In genomic region chr2:234986866-234987720, GRCh38 we compare ENCODE assay signal across 20 cellular contexts. TPM values are rescaled to one million over a fixed set of nuclear protein-coding genes. Genes with fewer than 3 reads are reported as not detected.
DNase-seq lines count a peak whose midpoint lies in the region; ATAC-seq and TF ChIP-seq lines count a peak whose summit lies in the region.
"Had no signal": no experiment of that assay in that cellular context is flagged by ENCODE, and none has a peak within 500 bp of the region (broad histone marks: within the 10 kb centered on the region; RNA-seq: fewer than 3 reads in every experiment).

No MANE protein-coding gene starts in this region.

- H3K36me3 ChIP-seq in RWPE2 (ENCODE audit: low read depth) (peaks cover 18% of the 10 kb centered on the region), mesendoderm (ENCODE audit: control insufficient read depth, insufficient read depth, low read length) (no peaks in the 10 kb centered on the region), tibial artery (no peaks in the 10 kb centered on the region)
- H3K36me3 ChIP-seq: HAP-1 had no signal

- H3K18ac ChIP-seq in mesendoderm (ENCODE audit: low read length): peak overlapping the region; percentile 32

- peak overlapping the region; percentile 8 for H3K4me3 Mint-ChIP-seq in endothelial cell (ENCODE audit: unreplicated experiment)
- H3K4me3 Mint-ChIP-seq: CD14-positive monocyte had no signal

- H4K8ac ChIP-seq in mesendoderm (ENCODE audit: low read depth, low read length): no peak overlapping the region

- H3K56ac ChIP-seq in mesendoderm (ENCODE audit: low read length): no peak overlapping the region

- H4K5ac ChIP-seq in mesendoderm (ENCODE audit: low read length): no peak overlapping the region

- no peak for ATAC-seq in RWPE2 (ENCODE audit: low read depth)
- ATAC-seq in GM18517 (IDR thresholded peaks at IDR 0.05; ENCODE audit: unreplicated experiment): no peak
- ATAC-seq: K562 had no signal

- H3K27ac Mint-ChIP-seq in endothelial cell (ENCODE audit: unreplicated experiment): peak overlapping the region; percentile 41
- H3K27ac Mint-ChIP-seq: CD14-positive monocyte had no signal

- no peaks in the 10 kb centered on the region for H3K9me3 Mint-ChIP-seq in endothelial cell (ENCODE audit: unreplicated experiment)

- peaks cover 54% of the 10 kb centered on the region for H3K4me1 Mint-ChIP-seq in endothelial cell (ENCODE audit: unreplicated experiment)

- no peak overlapping the region for H3K9ac ChIP-seq in mesendoderm (ENCODE audit: low read length)
- H3K9ac ChIP-seq: GM23248 had no signal

- H3K23ac ChIP-seq in mesendoderm (ENCODE audit: low read length): no peak overlapping the region

- peaks cover 52% of the 10 kb centered on the region for H3K4me1 ChIP-seq in RWPE2 (ENCODE audit: insufficient read depth, poor library complexity, severe bottlenecking)
- peaks cover 19% of the 10 kb centered on the region for H3K4me1 ChIP-seq in mesendoderm (ENCODE audit: control insufficient read depth, low read depth, low read length)
- H3K4me1 ChIP-seq in tibial artery: peaks cover 0 to 55% (median 32%) of the 10 kb centered on the region in 4 donors
- H3K4me1 ChIP-seq: HAP-1 had no signal

- no peak overlapping the region for H3K4ac ChIP-seq in mesendoderm (ENCODE audit: low read depth, low read length)

- H3K4me3 ChIP-seq in RWPE2 (ENCODE audit: severe bottlenecking) (no peak overlapping the region), mesendoderm (ENCODE audit: low read length) (no peak overlapping the region), tibial artery (no peak overlapping the region)
- H3K4me3 ChIP-seq: GM23248, HAP-1, K562 had no signal

- H2BK120ac ChIP-seq in mesendoderm (ENCODE audit: low read depth, low read length): no peak overlapping the region

- H3K79me1 ChIP-seq in mesendoderm (ENCODE audit: low read length): peaks cover 51% of the 10 kb centered on the region

- H3K9me3 ChIP-seq in RWPE2 (ENCODE audit: severe bottlenecking) (no peaks in the 10 kb centered on the region), tibial artery (no peaks in the 10 kb centered on the region)
- H3K9me3 ChIP-seq: HAP-1 had no signal

- no peak overlapping the region for H2BK5ac ChIP-seq in mesendoderm (ENCODE audit: low read length)

- H2BK15ac ChIP-seq in mesendoderm (replicated peaks; ENCODE audit: low read depth): no peak overlapping the region

- peaks cover 10% of the 10 kb centered on the region for H3K36me3 Mint-ChIP-seq in endothelial cell (ENCODE audit: low read depth, unreplicated experiment)

- H3K27me3 ChIP-seq in RWPE2 (ENCODE audit: insufficient read depth, poor library complexity, severe bottlenecking) (no peaks in the 10 kb centered on the region), mesendoderm (ENCODE audit: insufficient read depth, low read length, poor library complexity) (no peaks in the 10 kb centered on the region), tibial artery (no peaks in the 10 kb centered on the region)

- intact Hi-C loops in tibial artery (cut with DNase I; ENCODE audit: low total_unique reads): no loop called here

- H3K27me3 Mint-ChIP-seq in endothelial cell (ENCODE audit: unreplicated experiment): peaks cover 10% of the 10 kb centered on the region

- H3K27ac ChIP-seq in RWPE2 (ENCODE audit: poor library complexity, severe bottlenecking) (peak overlapping the region; percentile 89), mesendoderm (ENCODE audit: low read depth, low read length) (no peak overlapping the region), tibial artery (peak overlapping the region in 1 of 2 donors; percentile 84)

- H3K79me2 ChIP-seq in mesendoderm (ENCODE audit: control insufficient read depth, insufficient read depth, low read length): peaks cover 88% of the 10 kb centered on the region

- DNase-seq in HCEC 1CT: peak; percentile 66
- no peak for DNase-seq in RWPE2 (ENCODE audit: low spot score)
- no peak for DNase-seq in endothelial cell (ENCODE audit: low spot score)
- DNase-seq in mesendoderm: no peak
- no peak for DNase-seq in activated T-cell treated with anti-CD3 and anti-CD28 coated beads for 4 hours
- DNase-seq in tibial artery: no peak
- DNase-seq: ACHN, DMS79, GM23248, NCI-H1105 treated with DMSO at 0.1 percent for 48 hours, NCI-H1694, NCI-H2227 treated with DMSO at 0.1 percent for 48 hours, NCI-H524, NCI-H82, OCI-M1, SIG-M5 had no signal

- H3K4me2 ChIP-seq in mesendoderm (ENCODE audit: low read length): no peak overlapping the region

- WGBS in mesendoderm (ENCODE audit: extremely low coverage, insufficient coverage, low lambda C conversion rate): no CpG with 5 or more reads among the region's 17 CpGs

- H2AK5ac ChIP-seq in mesendoderm (ENCODE audit: low read length): no peak overlapping the region

- TF ChIP-seq CTCF in RWPE2 (IDR thresholded peaks at IDR 0.05; ENCODE audit: poor library complexity, severe bottlenecking): no peak
- TF ChIP-seq CTCF in endothelial cell (IDR thresholded peaks at IDR 0.05; ENCODE audit: unreplicated experiment): no peak
- TF ChIP-seq CTCF in tibial artery (IDR thresholded peaks at IDR 0.05): no peak

RNA-seq across cellular contexts. Expression of gene SH3BP4, which starts 35.3 kb away (rescaled TPM):
- total RNA-seq in endothelial cell (ENCODE audit: unreplicated experiment): 58.6 TPM
- polyA plus RNA-seq in mesendoderm (2013, experiment 1 of 2): 26.4 TPM
- 26.9 TPM for polyA plus RNA-seq in mesendoderm (2013, experiment 2 of 2)
